ENCODE assay signal across 8 cellular contexts in the genomic region with DNA sequence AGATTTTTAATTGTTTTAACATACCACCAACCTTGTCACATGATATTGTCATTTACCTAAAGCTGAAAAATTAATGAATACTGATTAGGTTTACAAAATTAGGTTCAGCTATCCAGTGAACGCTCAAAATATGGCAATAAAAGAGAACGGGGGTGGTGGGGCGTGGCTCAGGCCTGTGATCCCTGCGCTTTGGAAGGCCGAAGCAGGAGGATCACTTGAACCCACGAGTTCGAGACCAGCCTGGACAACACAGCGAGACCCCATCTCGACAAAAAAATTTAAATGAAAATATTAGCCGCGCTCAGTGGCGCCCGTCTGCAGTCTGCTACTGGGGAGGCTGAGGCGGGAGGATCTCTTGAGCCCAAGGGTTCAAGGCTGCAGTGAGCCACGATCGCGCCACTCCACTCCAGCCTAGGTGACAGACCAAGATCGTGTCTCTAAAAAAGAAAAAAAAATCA. TPM values are rescaled to one million over a fixed set of nuclear protein-coding genes. Genes with fewer than 3 reads are reported as not detected.
DNase-seq lines count a peak whose midpoint lies in the region; ATAC-seq and TF ChIP-seq lines count a peak whose summit lies in the region.

No MANE protein-coding gene starts in this region.

- H3K9me3 Mint-ChIP-seq in H9 = no peaks in the 10 kb centered on the region; a peak in 1 of 5 replicates
- no peaks in the 10 kb centered on the region for H3K9me3 Mint-ChIP-seq in stimulated activated effector memory CD8-positive, alpha-beta T cell treated with anti-CD3 and anti-CD28 coated beads, Interleukin-12 subunit alpha, Interleukin-12 subunit beta, amount 100 ng/mL, for 72 hours

- no peaks in the 10 kb centered on the region for H3K27me3 ChIP-seq in H9 (ENCODE audit: insufficient read depth, low read length)

- no peak for TF ChIP-seq CTCF in H9 (conservative IDR thresholded peaks at IDR 0.05)
- no peak for TF ChIP-seq CTCF in WI38 (IDR thresholded peaks at IDR 0.05; ENCODE audit: low read depth, low read length)

- H3K9ac ChIP-seq in H9 (ENCODE audit: extremely low read depth, insufficient read length, low read length) = no peak overlapping the region

- H3K4me3 ChIP-seq in WI38 (ENCODE audit: low read depth, low read length) (peak overlapping the region; percentile 96), iPS-11a (ENCODE audit: low read depth, low read length) (peak overlapping the region; percentile 89)

- H3K56ac ChIP-seq in H9 (ENCODE audit: insufficient read length, low read depth, low read length) = no peak overlapping the region

- H2AK5ac ChIP-seq in H9 (ENCODE audit: insufficient read length, low read length) = no peak overlapping the region

- no peak overlapping the region for H3K4ac ChIP-seq in H9 (ENCODE audit: low read depth, low read length)

- H3K23ac ChIP-seq in H9 (ENCODE audit: insufficient read length, low read depth, low read length) = no peak overlapping the region

- no peaks in the 10 kb centered on the region for H3K9me3 ChIP-seq in H9 (ENCODE audit: control insufficient read depth, low read depth, low read length)

- H3K23me2 ChIP-seq in H9 (ENCODE audit: insufficient read length, low read depth, low read length, poor library complexity, severe bottlenecking) = no peaks in the 10 kb centered on the region

- peaks cover 8% of the 10 kb centered on the region for H3K27me3 Mint-ChIP-seq in H9 (ENCODE audit: low read depth)

- H2BK20ac ChIP-seq in H9 (ENCODE audit: low read depth, low read length, poor library complexity, severe bottlenecking) = no peak overlapping the region

- DNase-seq in H9 (no peak), KG1 (lab: John Stamatoyannopoulos, UW) (no peak), HuH-7.5 (ENCODE audit: low spot score) (no peak)
- no peak for DNase-seq in stimulated activated effector memory CD8-positive, alpha-beta T cell treated with anti-CD3 and anti-CD28 coated beads, Interleukin-12 subunit alpha, Interleukin-12 subunit beta, amount 100 ng/mL, for 72 hours (ENCODE audit: low spot score in 2 of 2)

- H3K14ac ChIP-seq in H9 (ENCODE audit: insufficient read depth, low read length) = no peak overlapping the region

- peak overlapping the region; percentile 48 for H3K4me2 ChIP-seq in H9 (ENCODE audit: insufficient read depth, insufficient read length, low read length)

- no CpG with 5 or more reads among the region's 18 CpGs for WGBS in H9 (ENCODE audit: extremely low coverage, insufficient read length, low lambda C conversion rate)

- H3T11ph ChIP-seq in H9 (ENCODE audit: low read length) = no peak overlapping the region

- H3K36me3 Mint-ChIP-seq in H9 (ENCODE audit: insufficient read depth in 1 of 3, low read depth in 3 of 3) = peaks cover 16 to 28% (median 28%) of the 10 kb centered on the region in 3 experiments
- H3K36me3 Mint-ChIP-seq in stimulated activated effector memory CD8-positive, alpha-beta T cell treated with anti-CD3 and anti-CD28 coated beads, Interleukin-12 subunit alpha, Interleukin-12 subunit beta, amount 100 ng/mL, for 72 hours = peaks cover 50% of the 10 kb centered on the region

- H3K4me1 Mint-ChIP-seq in H9 = peaks cover 4 to 6% of the 10 kb centered on the region in 2 experiments; a peak in 3 of 4 replicates
- H3K4me1 Mint-ChIP-seq in stimulated activated effector memory CD8-positive, alpha-beta T cell treated with anti-CD3 and anti-CD28 coated beads, Interleukin-12 subunit alpha, Interleukin-12 subunit beta, amount 100 ng/mL, for 72 hours = peaks cover 33% of the 10 kb centered on the region

- peak overlapping the region; percentile 40 for H3K18ac ChIP-seq in H9 (ENCODE audit: insufficient read length, low read depth, low read length)

- H2BK15ac ChIP-seq in H9 (ENCODE audit: low read depth, low read length) = no peak overlapping the region

- H2AFZ ChIP-seq in H9 (ENCODE audit: low read length) = no peak overlapping the region

- peak overlapping the region; percentile 91 to 98 for H3K4me3 Mint-ChIP-seq in H9
- H3K4me3 Mint-ChIP-seq in stimulated activated effector memory CD8-positive, alpha-beta T cell treated with anti-CD3 and anti-CD28 coated beads, Interleukin-12 subunit alpha, Interleukin-12 subunit beta, amount 100 ng/mL, for 72 hours = peak overlapping the region; percentile 100

- H3K79me1 ChIP-seq in H9 (ENCODE audit: insufficient read depth, low read depth, low read length, poor library complexity, severe bottlenecking) = no peaks in the 10 kb centered on the region

- peak overlapping the region; percentile 35 for H4K8ac ChIP-seq in H9 (replicated peaks; ENCODE audit: insufficient read length, low read depth, low read length)

- no peak overlapping the region for H3K27ac ChIP-seq in H9 (ENCODE audit: insufficient read length, low read depth, low read length)

- ATAC-seq in stimulated activated effector memory CD8-positive, alpha-beta T cell treated with anti-CD3 and anti-CD28 coated beads, Interleukin-12 subunit alpha, Interleukin-12 subunit beta, amount 100 ng/mL, for 72 hours = no peak
- ATAC-seq in HG02610 (IDR thresholded peaks at IDR 0.05; ENCODE audit: unreplicated experiment) (no peak), GM21423 (IDR thresholded peaks at IDR 0.05; ENCODE audit: unreplicated experiment) (no peak)

- no peak overlapping the region for H4K5ac ChIP-seq in H9 (ENCODE audit: insufficient read length, low read depth, low read length)

- peak overlapping the region in 2 of 3 experiments; percentile 53 to 88; a peak in 1 of 7 replicates for H3K27ac Mint-ChIP-seq in H9
- H3K27ac Mint-ChIP-seq in stimulated activated effector memory CD8-positive, alpha-beta T cell treated with anti-CD3 and anti-CD28 coated beads, Interleukin-12 subunit alpha, Interleukin-12 subunit beta, amount 100 ng/mL, for 72 hours = peak overlapping the region; percentile 100

- no peak overlapping the region for H2BK5ac ChIP-seq in H9 (ENCODE audit: insufficient read length, low read length)

- H2BK12ac ChIP-seq in H9 (ENCODE audit: insufficient read length, low read depth, low read length) = no peak overlapping the region

- H4K91ac ChIP-seq in H9 (ENCODE audit: insufficient read length, low read depth, low read length) = no peak overlapping the region

- H3K4me1 ChIP-seq in H9 (ENCODE audit: insufficient read depth, low read length) = no peaks in the 10 kb centered on the region

- peaks cover 4% of the 10 kb centered on the region; the same call in 1 of the 2 replicates for H3K79me2 ChIP-seq in H9 (ENCODE audit: insufficient read depth, low read length)

- no peaks in the 10 kb centered on the region for H4K20me1 ChIP-seq in H9 (ENCODE audit: control insufficient read depth, insufficient read depth, insufficient read length)

- no peak overlapping the region for H2BK120ac ChIP-seq in H9 (ENCODE audit: low read depth, low read length, poor library complexity, severe bottlenecking)

RNA-seq across cellular contexts. Expression of gene FAM32A, which starts 0.5 kb away (rescaled TPM):
- total RNA-seq in H9 (2021) = 90.4 and 91.9 TPM in 2 replicates

RNA-seq across cellular contexts. Expression of gene CIB3, which starts 11.4 kb away (rescaled TPM):
- not detected in 2 replicates for total RNA-seq in H9 (2021)

RNA-seq across cellular contexts. Expression of gene AP1M1, which starts 13.0 kb away (rescaled TPM):
- total RNA-seq in H9 (2021) = 30.3 and 37.6 TPM in 2 replicates

RNA-seq across cellular contexts. Expression of gene HSH2D, which starts 41.2 kb away (rescaled TPM):
- total RNA-seq in H9 (2021) = 1.8 and 2.3 TPM in 2 replicates
